Comparison of ENCODE assay signal across 8 cellular contexts in genomic region chr1:149997585-149998262, GRCh38. TPM values are rescaled to one million over a fixed set of nuclear protein-coding genes. Genes with fewer than 3 reads are reported as not detected.
DNase-seq lines count a peak whose midpoint lies in the region; ATAC-seq and TF ChIP-seq lines count a peak whose summit lies in the region.

No MANE protein-coding gene starts in this region.

- ATAC-seq in HG03103 (IDR thresholded peaks at IDR 0.05; ENCODE audit: low read depth, unreplicated experiment) = peak; percentile 69
- peak; percentile 86 for ATAC-seq in activated B cell treated with CpG ODN at 0.5 μM for 24 hours (ENCODE audit: low read depth)

- CTCF ChIA-PET in activated B cell treated with CpG ODN at 0.5 μM for 24 hours (lab: Charles Lee) = interaction anchor here (1.0 to 1.1 kb wide), 2 partner anchors 21 to 36 kb away, joined by 3 to 10 read pairs; no protein-coding TSS in a partner anchor

- H3K27ac Mint-ChIP-seq in activated B cell treated with CpG ODN at 0.5 μM for 24 hours (peak overlapping the region; percentile 47), type B pancreatic cell (peak overlapping the region; percentile 15)

- H3K27me3 Mint-ChIP-seq in activated B cell treated with CpG ODN at 0.5 μM for 24 hours (peaks cover 38% of the 10 kb centered on the region), type B pancreatic cell (no peaks in the 10 kb centered on the region)

- peak; percentile 25 for DNase-seq in stimulated activated CD4-positive, alpha-beta T cell treated with anti-CD3 and anti-CD28 coated beads, Interleukin-15, amount 100 ng/mL, for 24 hours
- DNase-seq in stimulated activated CD4-positive, alpha-beta T cell treated with anti-CD3 and anti-CD28 coated beads, Interleukin-2, amount 100 ng/mL, for 48 hours = no peak
- DNase-seq in activated B cell treated with CpG ODN at 0.5 μM for 24 hours (no peak), type B pancreatic cell (ENCODE audit: extremely low spot score, unreplicated experiment) (no peak), ecto neural progenitor cell (ENCODE audit: low spot score) (no peak), cortex of kidney (lab: John Stamatoyannopoulos, UW) (no peak), posterior cingulate gyrus (no peak)

- H3K36me3 Mint-ChIP-seq in activated B cell treated with CpG ODN at 0.5 μM for 24 hours (ENCODE audit: low read depth) = no peaks in the 10 kb centered on the region
- H3K36me3 Mint-ChIP-seq in type B pancreatic cell = peaks cover 17% of the 10 kb centered on the region

- POLR2A ChIA-PET in activated B cell treated with CpG ODN at 0.5 μM for 24 hours (lab: Charles Lee) = interaction anchor here (0.7 to 2.3 kb wide), 4 partner anchors 13 to 110 kb away, joined by 4 to 19 read pairs (median 10); partner anchors contain the start of genes OTUD7B and SF3B4

- intact Hi-C loops in activated B cell treated with CpG ODN at 0.5 μM for 24 hours (cut with micrococcal nuclease) (loop anchor here (1.0 to 5.0 kb wide), 5 partner anchors 13 to 109 kb away; partner anchors contain the start of gene OTUD7B), posterior cingulate gyrus (cut with DNase I) (no loop called here)

- H3K9me3 Mint-ChIP-seq in activated B cell treated with CpG ODN at 0.5 μM for 24 hours = no peaks in the 10 kb centered on the region
- H3K9me3 Mint-ChIP-seq in type B pancreatic cell = no peaks in the 10 kb centered on the region

- H3K4me3 Mint-ChIP-seq in activated B cell treated with CpG ODN at 0.5 μM for 24 hours = peak overlapping the region; percentile 48
- no peak overlapping the region for H3K4me3 Mint-ChIP-seq in type B pancreatic cell

- H3K4me1 Mint-ChIP-seq in activated B cell treated with CpG ODN at 0.5 μM for 24 hours (peaks cover 39% of the 10 kb centered on the region), type B pancreatic cell (ENCODE audit: unreplicated experiment) (peaks cover 13% of the 10 kb centered on the region)

- no peak for TF ChIP-seq CTCF in activated B cell treated with CpG ODN at 0.5 μM for 24 hours (IDR thresholded peaks at IDR 0.05)
- no peak for TF ChIP-seq CTCF in type B pancreatic cell (conservative IDR thresholded peaks at IDR 0.05)

RNA-seq across cellular contexts. Expression of gene OTUD7B, which starts 12.8 kb away (rescaled TPM):
- total RNA-seq in activated B cell treated with CpG ODN at 0.5 μM for 24 hours (4.3 and 4.8 TPM in 2 replicates), type B pancreatic cell (ENCODE audit: low replicate concordance) (31.6 and 35.9 TPM in 2 replicates)
